1 cellular context compared by ENCODE assay signal in the genomic region with DNA sequence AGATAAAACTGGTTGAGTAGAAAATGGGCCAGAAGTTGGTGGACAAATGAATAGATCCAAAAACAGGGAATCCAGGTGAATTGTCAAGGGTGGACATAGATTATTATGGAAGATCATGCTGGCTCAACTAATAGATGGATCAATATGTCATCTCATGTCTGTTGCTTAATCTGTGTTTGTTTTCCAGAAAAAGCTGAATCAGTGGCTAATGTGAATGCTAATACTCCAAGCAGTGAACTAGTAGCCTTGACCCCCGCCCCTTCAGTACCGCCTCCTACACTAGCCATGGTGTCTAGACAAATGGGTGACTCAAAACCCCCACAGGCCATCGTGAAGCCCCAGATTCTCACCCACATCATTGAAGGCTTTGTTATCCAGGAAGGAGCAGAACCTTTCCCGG. TPM values are rescaled to one million over a fixed set of nuclear protein-coding genes. Genes with fewer than 3 reads are reported as not detected.
"Had no signal": no experiment of that assay in that cellular context is flagged by ENCODE, and none has a peak within 500 bp of the region (broad histone marks: within the 10 kb centered on the region; RNA-seq: fewer than 3 reads in every experiment).

No MANE protein-coding gene starts in this region.

RNA-seq across cellular contexts. Expression of gene KLRG1, which starts 55.3 kb away (rescaled TPM):
- total RNA-seq: HT-29 had no signal
